ENCODE assay signal across 14 cellular contexts in the genomic region with DNA sequence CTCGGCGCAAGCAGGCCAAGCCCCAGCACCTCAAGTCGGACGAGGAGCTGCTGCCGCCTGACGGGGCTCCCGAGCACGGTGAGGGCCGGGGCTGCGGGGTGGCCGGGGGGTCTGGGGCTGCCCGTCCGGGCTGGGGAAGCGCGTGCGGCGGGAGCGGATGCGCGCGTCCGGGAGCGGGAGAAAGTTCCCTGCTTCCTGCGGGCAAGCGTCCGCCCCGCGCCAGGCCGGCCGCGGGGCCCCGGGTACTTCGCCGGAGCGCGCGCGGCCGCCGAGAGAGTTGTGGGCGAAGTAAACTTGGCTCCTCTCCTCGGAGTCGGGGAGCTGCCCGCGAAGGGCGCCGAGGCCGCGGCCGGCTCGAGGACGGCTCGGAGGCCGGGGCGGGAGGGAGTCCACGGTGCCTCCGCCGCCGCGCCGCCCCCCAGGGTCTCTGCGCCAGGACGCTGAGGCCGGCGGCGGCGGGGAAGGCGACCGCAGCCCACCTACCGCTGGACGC. TPM values are rescaled to one million over a fixed set of nuclear protein-coding genes. Genes with fewer than 3 reads are reported as not detected.
DNase-seq lines count a peak whose midpoint lies in the region; ATAC-seq and TF ChIP-seq lines count a peak whose summit lies in the region.
"Had no signal": no experiment of that assay in that cellular context is flagged by ENCODE, and none has a peak within 500 bp of the region (broad histone marks: within the 10 kb centered on the region; RNA-seq: fewer than 3 reads in every experiment).

No MANE protein-coding gene starts in this region.

- ATAC-seq in psoas muscle = no peak
- ATAC-seq in HG03432 (IDR thresholded peaks at IDR 0.05; ENCODE audit: unreplicated experiment) = no peak
- no peak for ATAC-seq in HG02885 (IDR thresholded peaks at IDR 0.05; ENCODE audit: poor library complexity, unreplicated experiment)
- ATAC-seq in stimulated activated effector memory CD8-positive, alpha-beta T cell treated with anti-CD3 and anti-CD28 coated beads, Interleukin-12 subunit alpha, Interleukin-12 subunit beta, amount 100 ng/mL, for 72 hours = no peak

- peaks cover 8% of the 10 kb centered on the region for H3K36me3 ChIP-seq in NT2/D1 (ENCODE audit: insufficient read depth, insufficient read length, low read length)
- no peaks in the 10 kb centered on the region for H3K36me3 ChIP-seq in psoas muscle (ENCODE audit: insufficient read depth in 1 of 2, low read depth in 1 of 2)
- H3K36me3 ChIP-seq: esophagus squamous epithelium had no signal

- H3K9me3 ChIP-seq in NT2/D1 (ENCODE audit: insufficient read depth, low read length) (no peaks in the 10 kb centered on the region), psoas muscle (no peaks in the 10 kb centered on the region)
- H3K9me3 ChIP-seq: esophagus squamous epithelium had no signal

- H3K9me3 Mint-ChIP-seq in stimulated activated effector memory CD8-positive, alpha-beta T cell treated with anti-CD3 and anti-CD28 coated beads, Interleukin-12 subunit alpha, Interleukin-12 subunit beta, amount 100 ng/mL, for 72 hours = no peaks in the 10 kb centered on the region

- no peak overlapping the region for H3K27ac Mint-ChIP-seq in stimulated activated effector memory CD8-positive, alpha-beta T cell treated with anti-CD3 and anti-CD28 coated beads, Interleukin-12 subunit alpha, Interleukin-12 subunit beta, amount 100 ng/mL, for 72 hours
- H3K27ac Mint-ChIP-seq: T-helper 2 cell treated with Interferon-gamma antibody and Interleukin-4, amounts not matched to agents 5 μg/mL and 100 μg/mL, for 36 hours had no signal

- TF ChIP-seq CTCF in GM20000 (IDR thresholded peaks at IDR 0.05; ENCODE audit: extremely low read depth, missing control alignments) (no peak), psoas muscle (IDR thresholded peaks at IDR 0.05) (no peak)

- intact Hi-C loops in psoas muscle (cut with DNase I) = loop anchor here in 1 of 2 donors (10.0 kb wide), 1 partner anchor 264 kb away; no protein-coding TSS in a partner anchor

- peaks cover 25% of the 10 kb centered on the region for H3K27me3 ChIP-seq in NT2/D1 (ENCODE audit: insufficient read depth, insufficient read length)
- H3K27me3 ChIP-seq in psoas muscle (ENCODE audit: insufficient read depth in 3 of 3, low read length in 2 of 3) = peaks cover 16 to 91% (median 44%) of the 10 kb centered on the region in 3 donors

- H3K9ac ChIP-seq in NT2/D1 (ENCODE audit: insufficient read length, low read depth) = peak overlapping the region; percentile 97

- H3K4me3 Mint-ChIP-seq in stimulated activated effector memory CD8-positive, alpha-beta T cell treated with anti-CD3 and anti-CD28 coated beads, Interleukin-12 subunit alpha, Interleukin-12 subunit beta, amount 100 ng/mL, for 72 hours = no peak overlapping the region
- H3K4me3 Mint-ChIP-seq: T-helper 2 cell treated with Interferon-gamma antibody and Interleukin-4, amounts not matched to agents 5 μg/mL and 100 μg/mL, for 36 hours had no signal

- H3K4me1 ChIP-seq in NT2/D1 (ENCODE audit: insufficient read depth, insufficient read length) = peaks cover 5% of the 10 kb centered on the region
- no peaks in the 10 kb centered on the region for H3K4me1 ChIP-seq in psoas muscle

- H3K27ac ChIP-seq in psoas muscle = no peak overlapping the region
- H3K27ac ChIP-seq: C4-2B, esophagus squamous epithelium had no signal

- peaks cover 6% of the 10 kb centered on the region for H3K36me3 Mint-ChIP-seq in stimulated activated effector memory CD8-positive, alpha-beta T cell treated with anti-CD3 and anti-CD28 coated beads, Interleukin-12 subunit alpha, Interleukin-12 subunit beta, amount 100 ng/mL, for 72 hours

- peaks cover 9% of the 10 kb centered on the region for H3K4me1 Mint-ChIP-seq in stimulated activated effector memory CD8-positive, alpha-beta T cell treated with anti-CD3 and anti-CD28 coated beads, Interleukin-12 subunit alpha, Interleukin-12 subunit beta, amount 100 ng/mL, for 72 hours

- peak; percentile 56 for DNase-seq in GM20000 (ENCODE audit: low spot score)
- no peak for DNase-seq in NT2/D1 (ENCODE audit: low read depth, low spot score)
- DNase-seq in psoas muscle = no peak
- no peak for DNase-seq in stimulated activated effector memory CD8-positive, alpha-beta T cell treated with anti-CD3 and anti-CD28 coated beads, Interleukin-12 subunit alpha, Interleukin-12 subunit beta, amount 100 ng/mL, for 72 hours (ENCODE audit: low spot score in 2 of 2)
- DNase-seq: activated CD4-positive, alpha-beta T cell treated with anti-CD3 and anti-CD28 coated beads for 4 hours; esophagus squamous epithelium; NCI-H1092 treated with DMSO at 0.1 percent for 48 hours had no signal

- WGBS in psoas muscle, 3 donors = 0 to 3% (median 3%) methylated on average over 24 to 71 of the region's 71 CpGs

- H3K4me3 ChIP-seq in NT2/D1 (ENCODE audit: insufficient read length, low read depth) (peak overlapping the region; percentile 84), iPS-11a (ENCODE audit: low read depth, low read length) (peak overlapping the region; percentile 53), psoas muscle (peak overlapping the region; percentile 49)

RNA-seq across cellular contexts. Expression of gene SALL3, which starts 0.7 kb away (rescaled TPM):
- total RNA-seq in psoas muscle = under 1 TPM in 1 of 4 donors, not detected in 3; 0.32 TPM
- under 1 TPM in 1 of 3 donors, not detected in 2; 0.01 TPM for polyA plus RNA-seq in psoas muscle
- total RNA-seq: esophagus squamous epithelium, G401, RPMI7951 had no signal
